In the genomic region with DNA sequence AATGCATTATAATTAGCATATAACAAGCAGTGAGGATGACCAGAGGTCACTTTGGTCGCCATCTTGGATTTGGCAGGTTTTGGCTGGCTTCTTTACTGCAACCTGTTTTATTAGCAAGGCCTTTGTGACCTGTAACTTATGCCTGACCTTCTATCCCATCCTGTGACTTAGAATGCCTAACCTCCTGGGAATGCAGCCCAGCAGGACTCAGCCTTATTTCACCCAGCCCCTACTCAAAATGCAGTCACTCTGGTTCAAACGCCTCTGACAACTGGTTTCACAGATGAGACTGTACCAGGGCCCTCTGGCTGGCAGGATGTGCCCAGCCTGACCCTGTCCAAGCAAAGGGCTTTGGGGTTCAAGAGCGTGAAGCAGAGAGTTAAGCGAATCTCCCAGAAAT, we compare ENCODE assay signal across 29 cellular contexts.
"Had no signal": no experiment of that assay in that cellular context is flagged by ENCODE, and none has a peak within 500 bp of the region (broad histone marks: within the 10 kb centered on the region; RNA-seq: fewer than 3 reads in every experiment).

No MANE protein-coding gene starts in this region.

- H3K4me1 ChIP-seq: colonic mucosa, esophagus muscularis mucosa, foreskin keratinocyte, gastrocnemius medialis, gastroesophageal sphincter, heart left ventricle, heart right ventricle had no signal

- H3K9me3 Mint-ChIP-seq: dendritic cell treated with granulocyte-macrophage colony-stimulating factor and Interleukin-4, amounts not matched to agents 40 ng/mL and 50 ng/mL, for 4 days; effector memory CD8-positive, alpha-beta T cell; endodermal cell had no signal

- DNase-seq: colonic mucosa; cortex of kidney; dermis blood vessel endothelial cell; dorsolateral prefrontal cortex; effector CD4-positive, alpha-beta T cell; effector CD8-positive, alpha-beta T cell; effector memory CD4-positive, alpha-beta T cell; effector memory CD8-positive, alpha-beta T cell; endodermal cell; erythroblast; esophagus squamous epithelium; foreskin fibroblast; foreskin keratinocyte; foreskin melanocyte; gastrocnemius medialis; glutamatergic neuron; head of caudate nucleus; heart left ventricle; heart right ventricle had no signal

- H3K27me3 ChIP-seq: colonic mucosa, foreskin keratinocyte had no signal

- H3K27ac Mint-ChIP-seq: dendritic cell treated with granulocyte-macrophage colony-stimulating factor and Interleukin-4, amounts not matched to agents 40 ng/mL and 50 ng/mL, for 4 days; effector memory CD8-positive, alpha-beta T cell; endodermal cell had no signal

- H3K4me3 Mint-ChIP-seq: dendritic cell treated with granulocyte-macrophage colony-stimulating factor and Interleukin-4, amounts not matched to agents 40 ng/mL and 50 ng/mL, for 4 days; effector memory CD8-positive, alpha-beta T cell; endodermal cell had no signal

- H3K4me1 Mint-ChIP-seq: endodermal cell had no signal

- H3K27ac ChIP-seq: colonic mucosa, coronary artery, dorsolateral prefrontal cortex, epithelial cell of prostate, esophagus muscularis mucosa, esophagus squamous epithelium, foreskin keratinocyte, gastrocnemius medialis, gastroesophageal sphincter, heart left ventricle, heart right ventricle had no signal

- H3K4me3 ChIP-seq: colonic mucosa, coronary artery, dorsolateral prefrontal cortex, esophagus muscularis mucosa, esophagus squamous epithelium, gastrocnemius medialis, gastroesophageal sphincter, heart left ventricle, heart right ventricle had no signal

- H3K9me3 ChIP-seq: colonic mucosa, esophagus muscularis mucosa, esophagus squamous epithelium, gastrocnemius medialis, gastroesophageal sphincter, heart left ventricle, heart right ventricle had no signal

- ATAC-seq: effector memory CD8-positive, alpha-beta T cell; esophagus mucosa; foreskin keratinocyte; gastrocnemius medialis; gastroesophageal sphincter; heart left ventricle; heart right ventricle had no signal

- FAIRE-seq: colon, endometrium, endothelial cell of umbilical vein, frontal cortex had no signal

- H3K36me3 ChIP-seq: colonic mucosa, esophagus muscularis mucosa, esophagus squamous epithelium, gastrocnemius medialis, gastroesophageal sphincter, heart left ventricle, heart right ventricle had no signal
